In genomic region chr20:62239278-62239879, GRCh38 we compare ENCODE assay signal across 8 cellular contexts. TPM values are rescaled to one million over a fixed set of nuclear protein-coding genes. Genes with fewer than 3 reads are reported as not detected.
A peak's percentile ranks its signal among the peaks of the same experiment; 100 is the strongest.
DNase-seq lines count a peak whose midpoint lies in the region; ATAC-seq, FAIRE-seq and TF ChIP-seq lines count a peak whose summit lies in the region.

No MANE protein-coding gene starts in this region.

- H3K27me3 Mint-ChIP-seq in T-helper 1 cell treated with Interleukin-12 subunit alpha and Interleukin-12 subunit beta and Interleukin-4 antibody, amounts not matched to agents 30 μg/mL and 1 μg/mL, for 36 hours (ENCODE audit: low read depth) = no peaks in the 10 kb centered on the region
- H3K27me3 Mint-ChIP-seq in activated T-helper 2 cell treated with anti-CD3 and anti-CD28 coated beads, Interferon-gamma antibody, Interleukin-2, Interleukin-4, amounts not matched to agents 10 μg/mL and 5 μg/mL and 100 μg/mL, durations not matched to agents 14 hours and 24 hours and 36 hours (ENCODE audit: low read depth) = no peaks in the 10 kb centered on the region

- dilution Hi-C loops in keratinocyte (cut with MboI; ENCODE audit: extremely low pct_ligation_motif_present, low sequenced_read_pairs) = no loop called here

- peaks cover 24% of the 10 kb centered on the region for H4K20me1 ChIP-seq in keratinocyte (ENCODE audit: control insufficient read depth, extremely low read depth, insufficient read depth, low read length)

- DNase-seq in T-helper 1 cell (no peak), keratinocyte (ENCODE audit: low read depth, low spot score) (no peak), NCI-H446 (lab: John Stamatoyannopoulos, UW) (no peak)
- DNase-seq in activated T-helper 2 cell treated with anti-CD3 and anti-CD28 coated beads, Interferon-gamma antibody, Interleukin-2, Interleukin-4, amounts not matched to agents 10 μg/mL and 5 μg/mL and 100 μg/mL, durations not matched to agents 14 hours and 24 hours and 36 hours (ENCODE audit: low spot score) = no peak
- no peak for DNase-seq in stimulated activated CD8-positive, alpha-beta memory T cell treated with anti-CD3 and anti-CD28 coated beads, Interleukin-4, amount 100 ng/mL, for 48 hours

- H3K27me3 ChIP-seq in keratinocyte (ENCODE audit: control insufficient read depth, extremely low read depth, insufficient read depth, low read length) (peaks cover 7% of the 10 kb centered on the region), subcutaneous abdominal adipose tissue (ENCODE audit: control insufficient read depth in 5 of 5, insufficient read depth in 4 of 5, low read length in 5 of 5) (peaks cover 0 to 2% (median 0%) of the 10 kb centered on the region in 5 donors)

- peaks cover 0 to 13% of the 10 kb centered on the region in 2 experiments for H3K36me3 ChIP-seq in keratinocyte (ENCODE audit: control insufficient read depth in 2 of 2, extremely low read depth in 1 of 2, insufficient read depth in 2 of 2, low read length in 2 of 2)
- peaks cover 0 to 19% (median 7%) of the 10 kb centered on the region in 5 donors for H3K36me3 ChIP-seq in subcutaneous abdominal adipose tissue (ENCODE audit: control insufficient read depth in 5 of 5, insufficient read depth in 5 of 5, low read length in 5 of 5)

- H3K9me3 ChIP-seq in keratinocyte (ENCODE audit: control insufficient read depth, low read depth, low read length) (no peaks in the 10 kb centered on the region), subcutaneous abdominal adipose tissue (ENCODE audit: control insufficient read depth in 5 of 5, low read length in 5 of 5) (no peaks in the 10 kb centered on the region)

- no peak for FAIRE-seq in keratinocyte (lab: Jason Lieb, UNC)

- H3K4me1 ChIP-seq in keratinocyte (ENCODE audit: control insufficient read depth, extremely low read depth, insufficient read depth, low read length) (peaks cover 33% of the 10 kb centered on the region), subcutaneous abdominal adipose tissue (ENCODE audit: control insufficient read depth in 5 of 5, insufficient read depth in 5 of 5, low read length in 5 of 5) (peaks cover 5 to 58% (median 38%) of the 10 kb centered on the region in 5 donors)

- peaks cover 20% of the 10 kb centered on the region for H3K4me1 Mint-ChIP-seq in T-helper 1 cell treated with Interleukin-12 subunit alpha and Interleukin-12 subunit beta and Interleukin-4 antibody, amounts not matched to agents 30 μg/mL and 1 μg/mL, for 36 hours (ENCODE audit: low read depth)
- peaks cover 17% of the 10 kb centered on the region for H3K4me1 Mint-ChIP-seq in activated T-helper 2 cell treated with anti-CD3 and anti-CD28 coated beads, Interferon-gamma antibody, Interleukin-2, Interleukin-4, amounts not matched to agents 10 μg/mL and 5 μg/mL and 100 μg/mL, durations not matched to agents 14 hours and 24 hours and 36 hours (ENCODE audit: low read depth)

- intact Hi-C loops in activated T-helper 2 cell treated with anti-CD3 and anti-CD28 coated beads, Interferon-gamma antibody, Interleukin-2, Interleukin-4, amounts not matched to agents 10 μg/mL and 5 μg/mL and 100 μg/mL, durations not matched to agents 14 hours and 24 hours and 36 hours (cut with micrococcal nuclease) = loop anchor here (2.0 to 5.0 kb wide), 2 partner anchors 57 to 148 kb away; partner anchors contain the start of genes MTG2 and RPS21

- H3K4me3 Mint-ChIP-seq in T-helper 1 cell treated with Interleukin-12 subunit alpha and Interleukin-12 subunit beta and Interleukin-4 antibody, amounts not matched to agents 30 μg/mL and 1 μg/mL, for 36 hours = peak overlapping the region; percentile 76
- H3K4me3 Mint-ChIP-seq in activated T-helper 2 cell treated with anti-CD3 and anti-CD28 coated beads, Interferon-gamma antibody, Interleukin-2, Interleukin-4, amounts not matched to agents 10 μg/mL and 5 μg/mL and 100 μg/mL, durations not matched to agents 14 hours and 24 hours and 36 hours (ENCODE audit: low read depth) = peak overlapping the region; percentile 78

- H3K36me3 Mint-ChIP-seq in T-helper 1 cell treated with Interleukin-12 subunit alpha and Interleukin-12 subunit beta and Interleukin-4 antibody, amounts not matched to agents 30 μg/mL and 1 μg/mL, for 36 hours (ENCODE audit: low read depth) = peaks cover 3% of the 10 kb centered on the region
- peaks cover 8% of the 10 kb centered on the region for H3K36me3 Mint-ChIP-seq in activated T-helper 2 cell treated with anti-CD3 and anti-CD28 coated beads, Interferon-gamma antibody, Interleukin-2, Interleukin-4, amounts not matched to agents 10 μg/mL and 5 μg/mL and 100 μg/mL, durations not matched to agents 14 hours and 24 hours and 36 hours (ENCODE audit: low read depth)

- no peak for ATAC-seq in GM21381 (IDR thresholded peaks at IDR 0.05; ENCODE audit: unreplicated experiment)

- H2AFZ ChIP-seq in keratinocyte (ENCODE audit: control insufficient read depth, low read length) = no peak overlapping the region

- peaks cover 9% of the 10 kb centered on the region for H3K9me1 ChIP-seq in keratinocyte (ENCODE audit: control insufficient read depth, extremely low read depth, insufficient read depth, low read length)

- H3K4me3 ChIP-seq in keratinocyte (ENCODE audit: control insufficient read depth in 2 of 3, extremely low read depth in 1 of 3, insufficient read depth in 2 of 3, low read depth in 1 of 3, low read length in 3 of 3) (peak overlapping the region; percentile 66 to 77 (median 72)), subcutaneous abdominal adipose tissue (ENCODE audit: low read depth in 1 of 5, low read length in 5 of 5) (peak overlapping the region; percentile 61 to 83 (median 77))

- H3K4me2 ChIP-seq in keratinocyte (ENCODE audit: control insufficient read depth, extremely low read depth, insufficient read depth, low read depth, low read length) = peak overlapping the region; percentile 80

- no peaks in the 10 kb centered on the region for H3K9me3 Mint-ChIP-seq in T-helper 1 cell treated with Interleukin-12 subunit alpha and Interleukin-12 subunit beta and Interleukin-4 antibody, amounts not matched to agents 30 μg/mL and 1 μg/mL, for 36 hours
- no peaks in the 10 kb centered on the region for H3K9me3 Mint-ChIP-seq in activated T-helper 2 cell treated with anti-CD3 and anti-CD28 coated beads, Interferon-gamma antibody, Interleukin-2, Interleukin-4, amounts not matched to agents 10 μg/mL and 5 μg/mL and 100 μg/mL, durations not matched to agents 14 hours and 24 hours and 36 hours

- H3K27ac ChIP-seq in keratinocyte (ENCODE audit: control insufficient read depth, insufficient read depth, low read length) = peak overlapping the region; percentile 65
- H3K27ac ChIP-seq in subcutaneous abdominal adipose tissue (ENCODE audit: low read depth, low read length) = peak overlapping the region; percentile 74

- H3K9ac ChIP-seq in keratinocyte (ENCODE audit: control insufficient read depth, extremely low read depth, insufficient read depth, low read length) (peak overlapping the region; percentile 77), subcutaneous abdominal adipose tissue (ENCODE audit: low read length in 5 of 5) (peak overlapping the region; percentile 68 to 93 (median 86))

- peak overlapping the region; percentile 63 for H3K27ac Mint-ChIP-seq in T-helper 1 cell treated with Interleukin-12 subunit alpha and Interleukin-12 subunit beta and Interleukin-4 antibody, amounts not matched to agents 30 μg/mL and 1 μg/mL, for 36 hours
- peak overlapping the region; percentile 46 for H3K27ac Mint-ChIP-seq in activated T-helper 2 cell treated with anti-CD3 and anti-CD28 coated beads, Interferon-gamma antibody, Interleukin-2, Interleukin-4, amounts not matched to agents 10 μg/mL and 5 μg/mL and 100 μg/mL, durations not matched to agents 14 hours and 24 hours and 36 hours

- H3K79me2 ChIP-seq in keratinocyte (ENCODE audit: control insufficient read depth, insufficient read depth, low read length) = peaks cover 44% of the 10 kb centered on the region

- TF ChIP-seq CTCF in keratinocyte (optimal IDR thresholded peaks at IDR 0.05 in 1 of 3, IDR thresholded peaks at IDR 0.05 in 1 of 3, conservative IDR thresholded peaks at IDR 0.05 in 1 of 3; ENCODE audit: extremely low read depth in 1 of 3, insufficient read depth in 2 of 3, low read length in 3 of 3) = no peak

RNA-seq across cellular contexts. Expression of gene OSBPL2, which starts 1.1 kb away (rescaled TPM):
- 29.3 and 29.9 TPM in 2 replicates for total RNA-seq in activated T-helper 2 cell treated with anti-CD3 and anti-CD28 coated beads, Interferon-gamma antibody, Interleukin-2, Interleukin-4, amounts not matched to agents 10 μg/mL and 5 μg/mL and 100 μg/mL, durations not matched to agents 14 hours and 24 hours and 36 hours
- polyA plus RNA-seq in keratinocyte = 15.9 to 21.4 TPM (median 16.9 TPM) in 3 replicates
- polyA plus RNA-seq in keratinocyte (2011; ENCODE audit: low read depth) = 106 TPM
- 16.4 and 16.8 TPM in 2 replicates for polyA plus RNA-seq in keratinocyte (2011; cell fraction: cytosol; rRNA removed)
- polyA plus RNA-seq in keratinocyte (2011; cell fraction: nucleus; rRNA removed) = 49.0 and 59.1 TPM in 2 replicates
- polyA plus RNA-seq in keratinocyte (2012; ENCODE audit: low replicate concordance) = 23.6 and 56.7 TPM in 2 replicates
- 29.7 to 51.6 TPM (median 37.4 TPM) in 3 replicates for polyA minus RNA-seq in keratinocyte
- 8.6 TPM for polyA minus RNA-seq in keratinocyte (2011; cell fraction: cytosol; rRNA and poly(A)+ RNA removed)
- 20.7 and 28.1 TPM in 2 replicates for polyA minus RNA-seq in keratinocyte (2011; cell fraction: nucleus; rRNA and poly(A)+ RNA removed)

RNA-seq across cellular contexts. Expression of gene HRH3, which starts 19.3 kb away (rescaled TPM):
- not detected in 2 replicates for total RNA-seq in activated T-helper 2 cell treated with anti-CD3 and anti-CD28 coated beads, Interferon-gamma antibody, Interleukin-2, Interleukin-4, amounts not matched to agents 10 μg/mL and 5 μg/mL and 100 μg/mL, durations not matched to agents 14 hours and 24 hours and 36 hours
- not detected in 3 replicates for polyA plus RNA-seq in keratinocyte
- not detected for polyA plus RNA-seq in keratinocyte (2011; ENCODE audit: low read depth)
- polyA plus RNA-seq in keratinocyte (2011; cell fraction: cytosol; rRNA removed) = not detected in 2 replicates
- polyA plus RNA-seq in keratinocyte (2011; cell fraction: nucleus; rRNA removed) = not detected in 2 replicates
- polyA plus RNA-seq in keratinocyte (2012; ENCODE audit: low replicate concordance) = not detected in 2 replicates
- polyA minus RNA-seq in keratinocyte = not detected in 3 replicates
- polyA minus RNA-seq in keratinocyte (2011; cell fraction: cytosol; rRNA and poly(A)+ RNA removed) = not detected
- not detected in 2 replicates for polyA minus RNA-seq in keratinocyte (2011; cell fraction: nucleus; rRNA and poly(A)+ RNA removed)

RNA-seq across cellular contexts. Expression of gene MTG2, which starts 56.6 kb away (rescaled TPM):
- total RNA-seq in activated T-helper 2 cell treated with anti-CD3 and anti-CD28 coated beads, Interferon-gamma antibody, Interleukin-2, Interleukin-4, amounts not matched to agents 10 μg/mL and 5 μg/mL and 100 μg/mL, durations not matched to agents 14 hours and 24 hours and 36 hours = 34.0 and 40.2 TPM in 2 replicates
- 24.7 to 31.4 TPM (median 29.5 TPM) in 3 replicates for polyA plus RNA-seq in keratinocyte
- 13.3 TPM for polyA plus RNA-seq in keratinocyte (2011; ENCODE audit: low read depth)
- polyA plus RNA-seq in keratinocyte (2011; cell fraction: cytosol; rRNA removed) = 15.9 and 24.7 TPM in 2 replicates
- polyA plus RNA-seq in keratinocyte (2011; cell fraction: nucleus; rRNA removed) = 56.1 and 56.4 TPM in 2 replicates
- 24.9 and 32.2 TPM in 2 replicates for polyA plus RNA-seq in keratinocyte (2012; ENCODE audit: low replicate concordance)
- polyA minus RNA-seq in keratinocyte = 12.2 to 20.5 TPM (median 19.8 TPM) in 3 replicates
- polyA minus RNA-seq in keratinocyte (2011; cell fraction: cytosol; rRNA and poly(A)+ RNA removed) = 19.2 TPM
- polyA minus RNA-seq in keratinocyte (2011; cell fraction: nucleus; rRNA and poly(A)+ RNA removed) = 19.1 and 27.1 TPM in 2 replicates
